Comparison of ENCODE assay signal across 1 cellular context in the genomic region with DNA sequence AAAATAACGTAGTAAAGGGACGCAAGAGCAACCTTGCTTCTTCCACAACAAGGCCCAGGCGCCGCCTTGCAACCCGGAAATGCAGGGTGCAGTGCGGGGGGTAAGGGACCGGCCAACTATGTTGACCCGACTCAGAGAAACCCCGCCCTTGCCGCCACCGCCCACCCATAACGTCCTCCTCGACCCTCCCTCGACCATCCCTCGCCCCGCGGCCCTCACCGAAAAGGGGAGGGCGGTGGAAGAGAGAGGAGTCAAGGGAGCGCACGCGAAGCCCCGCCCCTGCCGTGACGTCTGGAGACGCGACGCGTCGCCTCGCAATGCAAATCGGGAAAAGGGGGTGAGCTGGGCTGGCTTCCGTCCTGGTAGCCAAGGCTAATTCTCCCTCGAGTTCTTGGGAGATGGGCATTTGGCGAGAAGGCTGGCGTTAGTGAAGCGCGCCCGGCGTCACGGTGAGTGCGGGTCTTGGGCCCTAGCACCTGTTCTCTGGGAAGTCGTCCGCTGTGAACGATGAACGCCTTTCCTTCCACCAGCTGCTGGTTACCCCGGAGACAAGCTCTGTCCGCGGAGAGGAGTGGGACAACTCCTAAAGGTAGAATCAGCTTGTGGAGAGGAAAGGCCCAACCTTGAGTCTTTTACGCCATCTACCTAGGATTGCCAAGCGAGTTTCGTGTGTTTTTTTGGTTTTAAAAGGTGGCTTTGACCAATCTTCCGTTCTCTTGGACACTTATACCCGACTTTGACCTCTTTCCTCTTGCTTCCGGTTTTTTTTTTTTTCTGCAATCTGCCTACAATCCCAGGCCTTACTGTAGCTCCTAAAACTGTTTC.
TF ChIP-seq lines count a peak whose summit lies in the region.

TSS of gene USP8 (plus strand) at position 340 of the 825 bp plus-strand sequence. CDS start 14,669 bp downstream, outside the sequence.

TF ChIP-seq in K562, 482 proteins besides CTCF, POLR2A, EP300 and RAD21 (continued from another document and continues in another):
- TF ChIP-seq NR2C1 (IDR thresholded peaks at IDR 0.05), result no peak; the same call in 1 of the 2 replicates
- no peak for TF ChIP-seq NR2C1 (tag; IDR thresholded peaks at IDR 0.05)
- 0 out of 2 replicates have a peak, but pooled peaks have one; percentile 0 for TF ChIP-seq NFATC3 (IDR thresholded peaks at IDR 0.05)
- peak; percentile 99 for TF ChIP-seq CREM (IDR thresholded peaks at IDR 0.05; ENCODE audit: low read depth)
- no peak for TF ChIP-seq ZKSCAN8 (CRISPR knock-in tag; IDR thresholded peaks at IDR 0.05)
- TF ChIP-seq, protein P1, sequence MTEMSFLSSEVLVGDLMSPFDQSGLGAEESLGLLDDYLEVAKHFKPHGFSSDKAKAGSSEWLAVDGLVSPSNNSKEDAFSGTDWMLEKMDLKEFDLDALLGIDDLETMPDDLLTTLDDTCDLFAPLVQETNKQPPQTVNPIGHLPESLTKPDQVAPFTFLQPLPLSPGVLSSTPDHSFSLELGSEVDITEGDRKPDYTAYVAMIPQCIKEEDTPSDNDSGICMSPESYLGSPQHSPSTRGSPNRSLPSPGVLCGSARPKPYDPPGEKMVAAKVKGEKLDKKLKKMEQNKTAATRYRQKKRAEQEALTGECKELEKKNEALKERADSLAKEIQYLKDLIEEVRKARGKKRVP (CRISPR knock-in tag; IDR thresholded peaks at IDR 0.05), result 0 out of 2 replicates have a peak, but pooled peaks have one; percentile 42
- TF ChIP-seq NBN (IDR thresholded peaks at IDR 0.05; ENCODE audit: low read depth), result no peak
- TF ChIP-seq HMGXB4 (CRISPR knock-in tag; IDR thresholded peaks at IDR 0.05), result no peak
- TF ChIP-seq ZNF766 (CRISPR knock-in tag; conservative IDR thresholded peaks at IDR 0.05), result 0 out of 2 replicates have a peak, but pooled peaks have one; percentile 37
- peak; percentile 76 to 81 for TF ChIP-seq NRF1 (conservative IDR thresholded peaks at IDR 0.05 in 1 of 2, IDR thresholded peaks at IDR 0.05 in 1 of 2)
- TF ChIP-seq, protein P2, sequence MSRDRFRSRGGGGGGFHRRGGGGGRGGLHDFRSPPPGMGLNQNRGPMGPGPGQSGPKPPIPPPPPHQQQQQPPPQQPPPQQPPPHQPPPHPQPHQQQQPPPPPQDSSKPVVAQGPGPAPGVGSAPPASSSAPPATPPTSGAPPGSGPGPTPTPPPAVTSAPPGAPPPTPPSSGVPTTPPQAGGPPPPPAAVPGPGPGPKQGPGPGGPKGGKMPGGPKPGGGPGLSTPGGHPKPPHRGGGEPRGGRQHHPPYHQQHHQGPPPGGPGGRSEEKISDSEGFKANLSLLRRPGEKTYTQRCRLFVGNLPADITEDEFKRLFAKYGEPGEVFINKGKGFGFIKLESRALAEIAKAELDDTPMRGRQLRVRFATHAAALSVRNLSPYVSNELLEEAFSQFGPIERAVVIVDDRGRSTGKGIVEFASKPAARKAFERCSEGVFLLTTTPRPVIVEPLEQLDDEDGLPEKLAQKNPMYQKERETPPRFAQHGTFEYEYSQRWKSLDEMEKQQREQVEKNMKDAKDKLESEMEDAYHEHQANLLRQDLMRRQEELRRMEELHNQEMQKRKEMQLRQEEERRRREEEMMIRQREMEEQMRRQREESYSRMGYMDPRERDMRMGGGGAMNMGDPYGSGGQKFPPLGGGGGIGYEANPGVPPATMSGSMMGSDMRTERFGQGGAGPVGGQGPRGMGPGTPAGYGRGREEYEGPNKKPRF (IDR thresholded peaks at IDR 0.05; ENCODE audit: low read depth, low read length), result no peak
- TF ChIP-seq GTF3C2 (IDR thresholded peaks at IDR 0.05; ENCODE audit: borderline replicate concordance, extremely low read depth, insufficient read length), result no peak
- no peak for TF ChIP-seq HINFP (tag; conservative IDR thresholded peaks at IDR 0.05; ENCODE audit: low read depth)
- no peak for TF ChIP-seq TGIF2 (CRISPR knock-in tag; IDR thresholded peaks at IDR 0.05)
- TF ChIP-seq, protein P3, sequence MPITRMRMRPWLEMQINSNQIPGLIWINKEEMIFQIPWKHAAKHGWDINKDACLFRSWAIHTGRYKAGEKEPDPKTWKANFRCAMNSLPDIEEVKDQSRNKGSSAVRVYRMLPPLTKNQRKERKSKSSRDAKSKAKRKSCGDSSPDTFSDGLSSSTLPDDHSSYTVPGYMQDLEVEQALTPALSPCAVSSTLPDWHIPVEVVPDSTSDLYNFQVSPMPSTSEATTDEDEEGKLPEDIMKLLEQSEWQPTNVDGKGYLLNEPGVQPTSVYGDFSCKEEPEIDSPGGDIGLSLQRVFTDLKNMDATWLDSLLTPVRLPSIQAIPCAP (CRISPR knock-in tag; IDR thresholded peaks at IDR 0.05; ENCODE audit: borderline replicate concordance), result no peak
- TF ChIP-seq BHLHE40 (IDR thresholded peaks at IDR 0.05; ENCODE audit: low read length), result no peak; the same call in 1 of the 2 replicates
- no peak for TF ChIP-seq TSHZ1 (CRISPR knock-in tag; IDR thresholded peaks at IDR 0.05)
- TF ChIP-seq, protein P4, sequence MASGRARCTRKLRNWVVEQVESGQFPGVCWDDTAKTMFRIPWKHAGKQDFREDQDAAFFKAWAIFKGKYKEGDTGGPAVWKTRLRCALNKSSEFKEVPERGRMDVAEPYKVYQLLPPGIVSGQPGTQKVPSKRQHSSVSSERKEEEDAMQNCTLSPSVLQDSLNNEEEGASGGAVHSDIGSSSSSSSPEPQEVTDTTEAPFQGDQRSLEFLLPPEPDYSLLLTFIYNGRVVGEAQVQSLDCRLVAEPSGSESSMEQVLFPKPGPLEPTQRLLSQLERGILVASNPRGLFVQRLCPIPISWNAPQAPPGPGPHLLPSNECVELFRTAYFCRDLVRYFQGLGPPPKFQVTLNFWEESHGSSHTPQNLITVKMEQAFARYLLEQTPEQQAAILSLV (tag; IDR thresholded peaks at IDR 0.05), result no peak
- TF ChIP-seq SREBF2 (CRISPR knock-in tag; IDR thresholded peaks at IDR 0.05), result peak; percentile 36; the same call in 1 of the 2 replicates
- TF ChIP-seq GTF2F1 (IDR thresholded peaks at IDR 0.05; ENCODE audit: low read depth, low read length), result no peak
- no peak for TF ChIP-seq SREBF1 (IDR thresholded peaks at IDR 0.05; ENCODE audit: borderline replicate concordance, low read depth, low read length)
- TF ChIP-seq PYGO2 (tag; IDR thresholded peaks at IDR 0.05), result no peak
- TF ChIP-seq ZBTB43 (CRISPR knock-in tag; IDR thresholded peaks at IDR 0.05), result peak; percentile 18; the same call in 1 of the 2 replicates
- TF ChIP-seq HDAC8 (tag; IDR thresholded peaks at IDR 0.05), result no peak
- peak; percentile 62 for TF ChIP-seq PML (IDR thresholded peaks at IDR 0.05; ENCODE audit: low read length)
- TF ChIP-seq TAF15 (IDR thresholded peaks at IDR 0.05; ENCODE audit: low read depth, low read length), result no peak
- TF ChIP-seq TRIM25 (IDR thresholded peaks at IDR 0.05; ENCODE audit: borderline replicate concordance), result no peak
- peak; percentile 83 for TF ChIP-seq LCOR (CRISPR knock-in tag; IDR thresholded peaks at IDR 0.05)
- no peak for TF ChIP-seq PRMT5 (CRISPR knock-in tag; IDR thresholded peaks at IDR 0.05)
- no peak for TF ChIP-seq ZNF217 (CRISPR knock-in tag; IDR thresholded peaks at IDR 0.05)
- TF ChIP-seq SMAD2 (IDR thresholded peaks at IDR 0.05; ENCODE audit: low read depth, low read length), result no peak
- TF ChIP-seq HNRNPK (IDR thresholded peaks at IDR 0.05; ENCODE audit: low read depth, low read length, poor library complexity, severe bottlenecking), result no peak
- TF ChIP-seq, protein P5, sequence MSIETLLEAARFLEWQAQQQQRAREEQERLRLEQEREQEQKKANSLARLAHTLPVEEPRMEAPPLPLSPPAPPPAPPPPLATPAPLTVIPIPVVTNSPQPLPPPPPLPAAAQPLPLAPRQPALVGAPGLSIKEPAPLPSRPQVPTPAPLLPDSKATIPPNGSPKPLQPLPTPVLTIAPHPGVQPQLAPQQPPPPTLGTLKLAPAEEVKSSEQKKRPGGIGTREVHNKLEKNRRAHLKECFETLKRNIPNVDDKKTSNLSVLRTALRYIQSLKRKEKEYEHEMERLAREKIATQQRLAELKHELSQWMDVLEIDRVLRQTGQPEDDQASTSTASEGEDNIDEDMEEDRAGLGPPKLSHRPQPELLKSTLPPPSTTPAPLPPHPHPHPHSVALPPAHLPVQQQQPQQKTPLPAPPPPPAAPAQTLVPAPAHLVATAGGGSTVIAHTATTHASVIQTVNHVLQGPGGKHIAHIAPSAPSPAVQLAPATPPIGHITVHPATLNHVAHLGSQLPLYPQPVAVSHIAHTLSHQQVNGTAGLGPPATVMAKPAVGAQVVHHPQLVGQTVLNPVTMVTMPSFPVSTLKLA (conservative IDR thresholded peaks at IDR 0.05), result peak; percentile 77 to 83
- TF ChIP-seq RB1 (IDR thresholded peaks at IDR 0.05; ENCODE audit: low read depth), result peak; percentile 37; the same call in 1 of the 2 replicates
